31 cellular contexts compared by ENCODE assay signal in genomic region chr6:32607263-32607987, GRCh38. TPM values are rescaled to one million over a fixed set of nuclear protein-coding genes. Genes with fewer than 3 reads are reported as not detected.
A peak's percentile ranks its signal among the peaks of the same experiment; 100 is the strongest.
DNase-seq lines count a peak whose midpoint lies in the region; ATAC-seq, FAIRE-seq and TF ChIP-seq lines count a peak whose summit lies in the region.
"Had no signal": no experiment of that assay in that cellular context is flagged by ENCODE, and none has a peak within 500 bp of the region (broad histone marks: within the 10 kb centered on the region; RNA-seq: fewer than 3 reads in every experiment).

No MANE protein-coding gene starts in this region.

- no peak; the same call in 1 of the 2 replicates for TF ChIP-seq POLR2A in GM12891 (IDR thresholded peaks at IDR 0.05; ENCODE audit: low read depth, low read length)

- POLR2A ChIA-PET in activated CD4-positive, alpha-beta memory T cell treated with anti-CD3 and anti-CD28 coated beads, Interleukin-2, amount 10 ng/mL, durations not matched to agents 7 days and 5 days (lab: Charles Lee), result no interaction called here
- POLR2A ChIA-PET in activated CD4-positive, alpha-beta memory T cell treated with anti-CD3 and anti-CD28 coated beads for 36 hours (lab: Charles Lee), result no interaction called here

- no peak for DNase-seq in activated CD4-positive, alpha-beta memory T cell treated with anti-CD3 and anti-CD28 coated beads, Interleukin-2, amount 10 ng/mL, durations not matched to agents 7 days and 5 days
- no peak for DNase-seq in activated CD4-positive, alpha-beta memory T cell treated with anti-CD3 and anti-CD28 coated beads for 36 hours
- DNase-seq in GM12891 (ENCODE audit: insufficient read length, low spot score) (no peak), T-helper 17 cell (no peak), C1 segment of cervical spinal cord (lab: John Stamatoyannopoulos, UW) (no peak), ecto neural progenitor cell (ENCODE audit: low spot score) (no peak)
- no peak for DNase-seq in activated naive CD8-positive, alpha-beta T cell treated with anti-CD3 and anti-CD28 coated beads for 36 hours
- no peak for DNase-seq in stimulated activated effector memory CD8-positive, alpha-beta T cell treated with anti-CD3 and anti-CD28 coated beads, Interleukin-12 subunit alpha, Interleukin-12 subunit beta, amount 100 ng/mL, for 72 hours (ENCODE audit: low spot score in 2 of 2)
- DNase-seq: activated effector memory CD4-positive, alpha-beta T cell treated with Interleukin-2 at 50 U/mL for 16 hours; central memory CD4-positive, alpha-beta T cell; dermis blood vessel endothelial cell; DND-41; esophagus squamous epithelium; foreskin melanocyte; MV-4-11; NCI-H146; NCI-H446; NCI-H774; RPMI8226; SK-N-SH; stimulated activated CD4-positive, alpha-beta T cell treated with anti-CD3 and anti-CD28 coated beads, Interleukin-15, amount 100 ng/mL, for 24 hours; stimulated activated naive CD8-positive, alpha-beta T cell treated with anti-CD3 and anti-CD28 coated beads, Interleukin-15, Interleukin-2, amounts not matched to agents 100 U/mL and 50 U/mL, for 24 hours; transverse colon had no signal

- peaks cover 8% of the 10 kb centered on the region for H3K36me3 Mint-ChIP-seq in activated CD4-positive, alpha-beta memory T cell treated with anti-CD3 and anti-CD28 coated beads, Interleukin-2, amount 10 ng/mL, durations not matched to agents 7 days and 5 days (ENCODE audit: low read depth)
- H3K36me3 Mint-ChIP-seq in activated CD4-positive, alpha-beta memory T cell treated with anti-CD3 and anti-CD28 coated beads for 36 hours, result no peaks in the 10 kb centered on the region
- H3K36me3 Mint-ChIP-seq in activated naive CD8-positive, alpha-beta T cell treated with anti-CD3 and anti-CD28 coated beads for 36 hours, result peaks cover 16% of the 10 kb centered on the region
- no peaks in the 10 kb centered on the region for H3K36me3 Mint-ChIP-seq in stimulated activated effector memory CD8-positive, alpha-beta T cell treated with anti-CD3 and anti-CD28 coated beads, Interleukin-12 subunit alpha, Interleukin-12 subunit beta, amount 100 ng/mL, for 72 hours
- H3K36me3 Mint-ChIP-seq in T-helper 17 cell (ENCODE audit: low read depth), result no peaks in the 10 kb centered on the region

- peak; percentile 86 for FAIRE-seq in GM12891 (lab: Jason Lieb, UNC)
- FAIRE-seq: A204.1, endometrium, HepG2 had no signal

- peaks cover 10% of the 10 kb centered on the region for H3K9me3 Mint-ChIP-seq in activated CD4-positive, alpha-beta memory T cell treated with anti-CD3 and anti-CD28 coated beads, Interleukin-2, amount 10 ng/mL, durations not matched to agents 7 days and 5 days
- no peaks in the 10 kb centered on the region for H3K9me3 Mint-ChIP-seq in activated CD4-positive, alpha-beta memory T cell treated with anti-CD3 and anti-CD28 coated beads for 36 hours
- H3K9me3 Mint-ChIP-seq in activated naive CD8-positive, alpha-beta T cell treated with anti-CD3 and anti-CD28 coated beads for 36 hours, result peaks cover 15% of the 10 kb centered on the region
- peaks cover 6% of the 10 kb centered on the region for H3K9me3 Mint-ChIP-seq in stimulated activated effector memory CD8-positive, alpha-beta T cell treated with anti-CD3 and anti-CD28 coated beads, Interleukin-12 subunit alpha, Interleukin-12 subunit beta, amount 100 ng/mL, for 72 hours

- peak overlapping the region; percentile 34 for H3K27ac Mint-ChIP-seq in activated CD4-positive, alpha-beta memory T cell treated with anti-CD3 and anti-CD28 coated beads, Interleukin-2, amount 10 ng/mL, durations not matched to agents 7 days and 5 days
- no peak overlapping the region for H3K27ac Mint-ChIP-seq in activated CD4-positive, alpha-beta memory T cell treated with anti-CD3 and anti-CD28 coated beads for 36 hours
- peak overlapping the region; percentile 22 for H3K27ac Mint-ChIP-seq in activated naive CD8-positive, alpha-beta T cell treated with anti-CD3 and anti-CD28 coated beads for 36 hours
- H3K27ac Mint-ChIP-seq in stimulated activated effector memory CD8-positive, alpha-beta T cell treated with anti-CD3 and anti-CD28 coated beads, Interleukin-12 subunit alpha, Interleukin-12 subunit beta, amount 100 ng/mL, for 72 hours, result peak overlapping the region; percentile 58
- no peak overlapping the region for H3K27ac Mint-ChIP-seq in T-helper 17 cell

- CTCF ChIA-PET in activated CD4-positive, alpha-beta memory T cell treated with anti-CD3 and anti-CD28 coated beads, Interleukin-2, amount 10 ng/mL, durations not matched to agents 7 days and 5 days (lab: Charles Lee), result interaction anchor here (2.3 kb wide), 1 partner anchor 15 kb away, joined by 7 read pairs; no protein-coding TSS in a partner anchor
- CTCF ChIA-PET in activated CD4-positive, alpha-beta memory T cell treated with anti-CD3 and anti-CD28 coated beads for 36 hours (lab: Charles Lee), result no interaction called here

- H3K27me3 Mint-ChIP-seq in activated CD4-positive, alpha-beta memory T cell treated with anti-CD3 and anti-CD28 coated beads, Interleukin-2, amount 10 ng/mL, durations not matched to agents 7 days and 5 days, result no peaks in the 10 kb centered on the region
- H3K27me3 Mint-ChIP-seq in activated CD4-positive, alpha-beta memory T cell treated with anti-CD3 and anti-CD28 coated beads for 36 hours, result no peaks in the 10 kb centered on the region
- H3K27me3 Mint-ChIP-seq in activated naive CD8-positive, alpha-beta T cell treated with anti-CD3 and anti-CD28 coated beads for 36 hours, result no peaks in the 10 kb centered on the region
- no peaks in the 10 kb centered on the region for H3K27me3 Mint-ChIP-seq in T-helper 17 cell

- intact Hi-C loops in activated CD4-positive, alpha-beta memory T cell treated with anti-CD3 and anti-CD28 coated beads for 36 hours (cut with micrococcal nuclease), result no loop called here

- peaks cover 41% of the 10 kb centered on the region for H3K4me1 Mint-ChIP-seq in activated CD4-positive, alpha-beta memory T cell treated with anti-CD3 and anti-CD28 coated beads, Interleukin-2, amount 10 ng/mL, durations not matched to agents 7 days and 5 days
- H3K4me1 Mint-ChIP-seq in activated CD4-positive, alpha-beta memory T cell treated with anti-CD3 and anti-CD28 coated beads for 36 hours (ENCODE audit: low read depth), result peaks cover 24% of the 10 kb centered on the region
- peaks cover 21% of the 10 kb centered on the region for H3K4me1 Mint-ChIP-seq in activated naive CD8-positive, alpha-beta T cell treated with anti-CD3 and anti-CD28 coated beads for 36 hours
- peaks cover 25% of the 10 kb centered on the region for H3K4me1 Mint-ChIP-seq in stimulated activated effector memory CD8-positive, alpha-beta T cell treated with anti-CD3 and anti-CD28 coated beads, Interleukin-12 subunit alpha, Interleukin-12 subunit beta, amount 100 ng/mL, for 72 hours
- H3K4me1 Mint-ChIP-seq in T-helper 17 cell, result peaks cover 17% of the 10 kb centered on the region

- no peaks in the 10 kb centered on the region for H3K9me3 ChIP-seq in T-helper 17 cell (ENCODE audit: control insufficient read depth, low read length, poor library complexity, severe bottlenecking)
- H3K9me3 ChIP-seq: esophagus squamous epithelium, prostate gland, SK-N-SH, transverse colon had no signal

- ATAC-seq in stimulated activated effector memory CD8-positive, alpha-beta T cell treated with anti-CD3 and anti-CD28 coated beads, Interleukin-12 subunit alpha, Interleukin-12 subunit beta, amount 100 ng/mL, for 72 hours, result no peak
- no peak for ATAC-seq in T-helper 17 cell
- ATAC-seq: HepG2; stimulated activated naive CD8-positive, alpha-beta T cell treated with anti-CD3 and anti-CD28 coated beads, Interleukin-15, Interleukin-2, amounts not matched to agents 100 U/mL and 50 U/mL, for 24 hours had no signal

- H3K4me3 Mint-ChIP-seq in activated CD4-positive, alpha-beta memory T cell treated with anti-CD3 and anti-CD28 coated beads, Interleukin-2, amount 10 ng/mL, durations not matched to agents 7 days and 5 days, result no peak overlapping the region
- H3K4me3 Mint-ChIP-seq in activated CD4-positive, alpha-beta memory T cell treated with anti-CD3 and anti-CD28 coated beads for 36 hours, result no peak overlapping the region
- no peak overlapping the region for H3K4me3 Mint-ChIP-seq in activated naive CD8-positive, alpha-beta T cell treated with anti-CD3 and anti-CD28 coated beads for 36 hours
- H3K4me3 Mint-ChIP-seq in stimulated activated effector memory CD8-positive, alpha-beta T cell treated with anti-CD3 and anti-CD28 coated beads, Interleukin-12 subunit alpha, Interleukin-12 subunit beta, amount 100 ng/mL, for 72 hours, result no peak overlapping the region
- H3K4me3 Mint-ChIP-seq in T-helper 17 cell, result no peak overlapping the region

TF ChIP-seq in GM12891, 5 proteins besides CTCF, POLR2A, EP300 and RAD21:
- TF ChIP-seq TAF1 (IDR thresholded peaks at IDR 0.05; ENCODE audit: low read depth, low read length) (no peak; the same call in 1 of the 2 replicates), POLR2AphosphoS5 (IDR thresholded peaks at IDR 0.05; ENCODE audit: low read depth, low read length) (0 out of 2 replicates have a peak, but pooled peaks have one; percentile 38)

RNA-seq across cellular contexts. Expression of gene HLA-DRB1, which starts 17.8 kb away (rescaled TPM):
- total RNA-seq in activated CD4-positive, alpha-beta memory T cell treated with anti-CD3 and anti-CD28 coated beads, Interleukin-2, amount 10 ng/mL, durations not matched to agents 7 days and 5 days, result 100 to 1,000 TPM; 155 TPM
- total RNA-seq in activated CD4-positive, alpha-beta memory T cell treated with anti-CD3 and anti-CD28 coated beads for 36 hours, result 1 to 10 TPM; 7.3 to 8.7 TPM
- polyA plus RNA-seq in GM12891 (2012; ENCODE audit: low read depth, missing spikeins), result 1,438 TPM
- 1 to 10 TPM; 4.2 to 5.1 TPM for total RNA-seq in activated naive CD8-positive, alpha-beta T cell treated with anti-CD3 and anti-CD28 coated beads for 36 hours
- 10 to 100 TPM; 39.8 to 46.5 TPM for total RNA-seq in T-helper 17 cell
- total RNA-seq: myocyte had no signal
- polyA plus RNA-seq: HepG2, SK-N-SH had no signal

RNA-seq across cellular contexts. Expression of gene HLA-DQA1, which starts 29.8 kb away (rescaled TPM):
- 10 to 100 TPM; 35.4 to 41.1 TPM for total RNA-seq in activated CD4-positive, alpha-beta memory T cell treated with anti-CD3 and anti-CD28 coated beads, Interleukin-2, amount 10 ng/mL, durations not matched to agents 7 days and 5 days
- total RNA-seq in activated CD4-positive, alpha-beta memory T cell treated with anti-CD3 and anti-CD28 coated beads for 36 hours, result 1 to 10 TPM in 1 of 2 experiments, under 1 TPM in 1; 0.97 to 1.4 TPM
- polyA plus RNA-seq in GM12891 (2012; ENCODE audit: low read depth, missing spikeins), result 1,375 TPM
- 1 to 10 TPM; 4.4 to 5.3 TPM for total RNA-seq in activated naive CD8-positive, alpha-beta T cell treated with anti-CD3 and anti-CD28 coated beads for 36 hours
- 10 to 100 TPM; 18.2 to 21.5 TPM for total RNA-seq in T-helper 17 cell
- total RNA-seq: dermis blood vessel endothelial cell, H4, HepG2, LHCN-M2, lung microvascular endothelial cell, myocyte had no signal
- polyA plus RNA-seq: HepG2, SK-N-SH had no signal

RNA-seq across cellular contexts. Expression of gene HLA-DQB1, which starts 59.0 kb away (rescaled TPM):
- 10 to 100 TPM; 74.4 to 74.6 TPM for total RNA-seq in activated CD4-positive, alpha-beta memory T cell treated with anti-CD3 and anti-CD28 coated beads, Interleukin-2, amount 10 ng/mL, durations not matched to agents 7 days and 5 days
- 10 to 100 TPM in 1 of 2 experiments, 1 to 10 TPM in 1; 9.7 to 10.1 TPM for total RNA-seq in activated CD4-positive, alpha-beta memory T cell treated with anti-CD3 and anti-CD28 coated beads for 36 hours
- 616 TPM for polyA plus RNA-seq in GM12891 (2012; ENCODE audit: low read depth, missing spikeins)
- total RNA-seq in activated naive CD8-positive, alpha-beta T cell treated with anti-CD3 and anti-CD28 coated beads for 36 hours, result 10 to 100 TPM; 13.9 to 17.5 TPM
- 10 to 100 TPM; 15.7 to 16.2 TPM for total RNA-seq in T-helper 17 cell
- total RNA-seq: dermis blood vessel endothelial cell, H4, HepG2, LHCN-M2, myocyte had no signal
- polyA plus RNA-seq: HepG2, SK-N-SH had no signal

Comparison
In these comparisons a context has a peak if more than half of its experiments do, and no peak if none do; other contexts are left out.
1. H3K27ac Mint-ChIP-seq: peak in activated CD4-positive, alpha-beta memory T cell treated with anti-CD3 and anti-CD28 coated beads, Interleukin-2, amount 10 ng/mL, durations not matched to agents 7 days and 5 days (single experiment), activated naive CD8-positive, alpha-beta T cell treated with anti-CD3 and anti-CD28 coated beads for 36 hours (single experiment) and stimulated activated effector memory CD8-positive, alpha-beta T cell treated with anti-CD3 and anti-CD28 coated beads, Interleukin-12 subunit alpha, Interleukin-12 subunit beta, amount 100 ng/mL, for 72 hours (single experiment); none in activated CD4-positive, alpha-beta memory T cell treated with anti-CD3 and anti-CD28 coated beads for 36 hours (single experiment) and T-helper 17 cell (single experiment).
2. RNA of gene HLA-DRB1, which starts 17.8 kb away (total RNA-seq): 155 TPM in activated CD4-positive, alpha-beta memory T cell treated with anti-CD3 and anti-CD28 coated beads, Interleukin-2, amount 10 ng/mL, durations not matched to agents 7 days and 5 days and 39.8 to 46.5 TPM in T-helper 17 cell; 7.3 to 8.7 TPM in activated CD4-positive, alpha-beta memory T cell treated with anti-CD3 and anti-CD28 coated beads for 36 hours and 4.2 to 5.1 TPM in activated naive CD8-positive, alpha-beta T cell treated with anti-CD3 and anti-CD28 coated beads for 36 hours; every median in the first group is over 4 times any median in the second.
3. RNA of gene HLA-DQB1, which starts 59.0 kb away (total RNA-seq): 74.4 to 74.6 TPM in activated CD4-positive, alpha-beta memory T cell treated with anti-CD3 and anti-CD28 coated beads, Interleukin-2, amount 10 ng/mL, durations not matched to agents 7 days and 5 days; 13.9 to 17.5 TPM in activated naive CD8-positive, alpha-beta T cell treated with anti-CD3 and anti-CD28 coated beads for 36 hours, 15.7 to 16.2 TPM in T-helper 17 cell and 9.7 to 10.1 TPM in activated CD4-positive, alpha-beta memory T cell treated with anti-CD3 and anti-CD28 coated beads for 36 hours; every median in the first group is over 4 times any median in the second.